In genomic region chr3:23533596-23534386, GRCh38 we compare ENCODE assay signal across 27 cellular contexts.
"Had no signal": no experiment of that assay in that cellular context is flagged by ENCODE, and none has a peak within 500 bp of the region (broad histone marks: within the 10 kb centered on the region; RNA-seq: fewer than 3 reads in every experiment).

No MANE protein-coding gene starts in this region.

- H3K27ac ChIP-seq: neural progenitor cell, ovary, parathyroid adenoma, right atrium auricular region, right lobe of liver, sigmoid colon, stomach, thoracic aorta, thyroid gland, tibial nerve, upper lobe of left lung, vagina had no signal

- DNase-seq: natural killer cell; occipital lobe; ovary; retina; right lobe of liver; sigmoid colon; small intestine; stimulated activated CD4-positive, alpha-beta T cell treated with anti-CD3 and anti-CD28 coated beads, Interleukin-15, amount 100 ng/mL, for 24 hours; stimulated activated CD4-positive, alpha-beta T cell treated with anti-CD3 and anti-CD28 coated beads, Interleukin-2, amount 100 ng/mL, for 24 hours; stimulated activated CD4-positive, alpha-beta T cell treated with anti-CD3 and anti-CD28 coated beads, Interleukin-2, amount 100 ng/mL, for 48 hours; stimulated activated CD4-positive, alpha-beta T cell treated with anti-CD3 and anti-CD28 coated beads, Interleukin-4, amount 100 ng/mL, for 24 hours; stimulated activated naive B cell treated with anti-CD40 and anti-IgM and Interleukin-4, amounts not matched to agents 10 μg/mL and 1 μg/mL and 100 μg/mL, for 72 hours; stimulated activated naive CD4-positive, alpha-beta T cell treated with Interleukin-2 at 50 U/mL for 16 hours; stomach; thyroid gland; trophoblast cell had no signal

- H3K9ac ChIP-seq: neural progenitor cell, parathyroid adenoma had no signal

- H3K4me2 ChIP-seq: neural progenitor cell had no signal

- H3K27me3 ChIP-seq: neural progenitor cell, ovary, right atrium auricular region, right lobe of liver, sigmoid colon, stomach, thyroid gland, tibial nerve, upper lobe of left lung, vagina had no signal

- H3K4me3 ChIP-seq: neural progenitor cell, ovary, right atrium auricular region, right lobe of liver, sigmoid colon, stomach, thoracic aorta, thyroid gland, tibial nerve, upper lobe of left lung, vagina had no signal

- H3K27ac Mint-ChIP-seq: natural killer cell; nephron; neural progenitor cell; progenitor cell of endocrine pancreas; stimulated activated effector memory CD8-positive, alpha-beta T cell treated with anti-CD3 and anti-CD28 coated beads, Interleukin-12 subunit alpha, Interleukin-12 subunit beta, amount 100 ng/mL, for 72 hours; stimulated activated naive B cell treated with anti-CD40 and anti-IgM and Interleukin-4, amounts not matched to agents 10 μg/mL and 1 μg/mL and 100 μg/mL, for 72 hours; stimulated activated naive CD8-positive, alpha-beta T cell treated with anti-CD3 and anti-CD28 coated beads, Interleukin-15, Interleukin-2, amounts not matched to agents 100 ng/mL and 50 ng/mL, for 24 hours had no signal

- H3K9me3 Mint-ChIP-seq: natural killer cell; nephron; neural progenitor cell; stimulated activated effector memory CD8-positive, alpha-beta T cell treated with anti-CD3 and anti-CD28 coated beads, Interleukin-12 subunit alpha, Interleukin-12 subunit beta, amount 100 ng/mL, for 72 hours; stimulated activated naive B cell treated with anti-CD40 and anti-IgM and Interleukin-4, amounts not matched to agents 10 μg/mL and 1 μg/mL and 100 μg/mL, for 72 hours; stimulated activated naive CD8-positive, alpha-beta T cell treated with anti-CD3 and anti-CD28 coated beads, Interleukin-15, Interleukin-2, amounts not matched to agents 100 ng/mL and 50 ng/mL, for 24 hours had no signal

- H3K4me1 ChIP-seq: parathyroid adenoma, right atrium auricular region, right lobe of liver, sigmoid colon, thyroid gland, upper lobe of left lung, vagina had no signal

- H3K79me2 ChIP-seq: parathyroid adenoma had no signal

- H3K27me3 Mint-ChIP-seq: progenitor cell of endocrine pancreas; stimulated activated naive B cell treated with anti-CD40 and anti-IgM and Interleukin-4, amounts not matched to agents 10 μg/mL and 1 μg/mL and 100 μg/mL, for 72 hours; stimulated activated naive CD8-positive, alpha-beta T cell treated with anti-CD3 and anti-CD28 coated beads, Interleukin-15, Interleukin-2, amounts not matched to agents 100 ng/mL and 50 ng/mL, for 24 hours had no signal

- H3K9me3 ChIP-seq: ovary, right atrium auricular region, right lobe of liver, sigmoid colon, stomach, thoracic aorta, thyroid gland, tibial nerve, upper lobe of left lung, vagina had no signal

- H3K36me3 ChIP-seq: neural progenitor cell, ovary, right atrium auricular region, right lobe of liver, sigmoid colon, stomach, thoracic aorta, thyroid gland, tibial nerve, upper lobe of left lung had no signal

- H3K4me1 Mint-ChIP-seq: natural killer cell; stimulated activated effector memory CD8-positive, alpha-beta T cell treated with anti-CD3 and anti-CD28 coated beads, Interleukin-12 subunit alpha, Interleukin-12 subunit beta, amount 100 ng/mL, for 72 hours had no signal

- H2AFZ ChIP-seq: neural progenitor cell, parathyroid adenoma had no signal

- ATAC-seq: natural killer cell; right lobe of liver; stimulated activated effector memory CD8-positive, alpha-beta T cell treated with anti-CD3 and anti-CD28 coated beads, Interleukin-12 subunit alpha, Interleukin-12 subunit beta, amount 100 ng/mL, for 72 hours; stimulated activated naive B cell treated with anti-CD40 and anti-IgM and Interleukin-4, amounts not matched to agents 10 μg/mL and 1 μg/mL and 100 μg/mL, for 72 hours had no signal

- H3K4me3 Mint-ChIP-seq: natural killer cell; nephron; neural progenitor cell; stimulated activated effector memory CD8-positive, alpha-beta T cell treated with anti-CD3 and anti-CD28 coated beads, Interleukin-12 subunit alpha, Interleukin-12 subunit beta, amount 100 ng/mL, for 72 hours; stimulated activated naive B cell treated with anti-CD40 and anti-IgM and Interleukin-4, amounts not matched to agents 10 μg/mL and 1 μg/mL and 100 μg/mL, for 72 hours; stimulated activated naive CD8-positive, alpha-beta T cell treated with anti-CD3 and anti-CD28 coated beads, Interleukin-15, Interleukin-2, amounts not matched to agents 100 ng/mL and 50 ng/mL, for 24 hours had no signal

- H3K36me3 Mint-ChIP-seq: natural killer cell; stimulated activated effector memory CD8-positive, alpha-beta T cell treated with anti-CD3 and anti-CD28 coated beads, Interleukin-12 subunit alpha, Interleukin-12 subunit beta, amount 100 ng/mL, for 72 hours had no signal
